15 cellular contexts compared by ENCODE assay signal in genomic region chr5:123976393-123977029, GRCh38.
DNase-seq lines count a peak whose midpoint lies in the region; ATAC-seq and TF ChIP-seq lines count a peak whose summit lies in the region.
"Had no signal": no experiment of that assay in that cellular context is flagged by ENCODE, and none has a peak within 500 bp of the region (broad histone marks: within the 10 kb centered on the region; RNA-seq: fewer than 3 reads in every experiment).

No MANE protein-coding gene starts in this region.

- TF ChIP-seq POLR2A in transverse colon (IDR thresholded peaks at IDR 0.05), result no peak

- H3K9me3 ChIP-seq in SU-DHL-6 (ENCODE audit: insufficient read depth, low read length) (no peaks in the 10 kb centered on the region), transverse colon (no peaks in the 10 kb centered on the region), tibial artery (no peaks in the 10 kb centered on the region)
- H3K9me3 ChIP-seq: BE2C, body of pancreas, vagina had no signal

- intact Hi-C loops in transverse colon (cut with DNase I; ENCODE audit: low total_unique reads) (no loop called here), tibial artery (cut with DNase I; ENCODE audit: low total_unique reads) (no loop called here)

- H3K36me3 ChIP-seq in SU-DHL-6 (ENCODE audit: low read length) (no peaks in the 10 kb centered on the region), transverse colon (no peaks in the 10 kb centered on the region), tibial artery (no peaks in the 10 kb centered on the region)
- H3K36me3 ChIP-seq: BE2C, vagina had no signal

- no peaks in the 10 kb centered on the region for H4K20me1 ChIP-seq in SU-DHL-6 (ENCODE audit: low read depth, low read length)

- in situ Hi-C loops in transverse colon (cut with MboI; ENCODE audit: low pct_ligation_motif_present in 1 of 4, low pct_unique_long_range_greater_than_20kb in 1 of 4, low sequenced_read_pairs in 3 of 4), result no loop called here

- H3K27me3 ChIP-seq in SU-DHL-6 (ENCODE audit: low read length) (no peaks in the 10 kb centered on the region), transverse colon (no peaks in the 10 kb centered on the region), tibial artery (no peaks in the 10 kb centered on the region)
- H3K27me3 ChIP-seq: BE2C, body of pancreas, vagina had no signal

- peaks cover 6% of the 10 kb centered on the region; the same call in 1 of the 2 replicates for H3F3A ChIP-seq in SU-DHL-6 (ENCODE audit: insufficient read depth)

- WGBS in transverse colon (ENCODE audit: low coverage in 1 of 2), 2 donors, result 68 to 71% methylated on average over 3 to 4 of the region's 4 CpGs

- TF ChIP-seq CTCF in SU-DHL-6 (IDR thresholded peaks at IDR 0.05; ENCODE audit: insufficient read depth, low read length, poor library complexity, severe bottlenecking) (no peak), transverse colon (IDR thresholded peaks at IDR 0.05) (no peak), tibial artery (IDR thresholded peaks at IDR 0.05) (no peak)

- H3K4me3 ChIP-seq in SU-DHL-6 (ENCODE audit: insufficient read depth, low read length, poor library complexity, severe bottlenecking) (no peak overlapping the region), transverse colon (no peak overlapping the region), tibial artery (no peak overlapping the region)
- H3K4me3 ChIP-seq: body of pancreas, vagina had no signal

- H3K4me2 ChIP-seq in SU-DHL-6 (ENCODE audit: low read depth, low read length, poor library complexity, severe bottlenecking), result peak overlapping the region; percentile 16

- ATAC-seq in GM18519 (IDR thresholded peaks at IDR 0.05; ENCODE audit: low FRiP score, unreplicated experiment) (peak; percentile 95), GM21576 (IDR thresholded peaks at IDR 0.05; ENCODE audit: unreplicated experiment) (peak; percentile 62), HG03280 (IDR thresholded peaks at IDR 0.05; ENCODE audit: unreplicated experiment) (peak; percentile 68), GM19467 (IDR thresholded peaks at IDR 0.05; ENCODE audit: unreplicated experiment) (no peak), GM21737 (IDR thresholded peaks at IDR 0.05; ENCODE audit: unreplicated experiment) (no peak)
- ATAC-seq: activated CD4-positive, alpha-beta T cell treated with anti-CD3 and anti-CD28 coated beads for 36 hours; activated T-helper 17 cell treated with anti-CD3 and anti-CD28 coated beads, Interleukin-2, amount 50 U/mL, for 72 hours; body of pancreas had no signal

- H3K27ac ChIP-seq in SU-DHL-6 (ENCODE audit: low read depth, low read length) (no peak overlapping the region), transverse colon (no peak overlapping the region), tibial artery (no peak overlapping the region)
- H3K27ac ChIP-seq: body of pancreas, vagina had no signal

- no peak overlapping the region for H3K9ac ChIP-seq in SU-DHL-6 (ENCODE audit: low read length)

- no peak for TF ChIP-seq EP300 in transverse colon (IDR thresholded peaks at IDR 0.05; ENCODE audit: low read depth)

- no peak for DNase-seq in transverse colon
- DNase-seq in tibial artery, result no peak
- DNase-seq: activated CD4-positive, alpha-beta T cell treated with anti-CD3 and anti-CD28 coated beads for 36 hours; BE2C; body of pancreas; hippocampal formation; NCI-H1436 treated with DMSO at 0.1 percent for 48 hours had no signal

- no peaks in the 10 kb centered on the region for H3K9me2 ChIP-seq in SU-DHL-6 (replicated peaks; ENCODE audit: insufficient read depth, low read length)

- no peak overlapping the region for H2AFZ ChIP-seq in SU-DHL-6 (ENCODE audit: low read depth, low read length, severe bottlenecking)

- no peaks in the 10 kb centered on the region for H3K79me2 ChIP-seq in SU-DHL-6 (ENCODE audit: insufficient read depth, low read length)

- H3K4me1 ChIP-seq in transverse colon, result no peaks in the 10 kb centered on the region
- H3K4me1 ChIP-seq in tibial artery, result no peaks in the 10 kb centered on the region
- H3K4me1 ChIP-seq: BE2C, body of pancreas, vagina had no signal

Comparison
In these comparisons a context has a peak if more than half of its experiments do, and no peak if none do; other contexts are left out.
1. ATAC-seq: peak in GM18519 (single experiment), GM21576 (single experiment) and HG03280 (single experiment); none in GM19467 (single experiment) and GM21737 (single experiment).